22 cellular contexts compared by ENCODE assay signal in genomic region chr5:10228288-10228687, GRCh38.
"Had no signal": no experiment of that assay in that cellular context is flagged by ENCODE, and none has a peak within 500 bp of the region (broad histone marks: within the 10 kb centered on the region; RNA-seq: fewer than 3 reads in every experiment).

No MANE protein-coding gene starts in this region.

- H3K4me1 Mint-ChIP-seq: IgD-negative memory B cell had no signal

- H3K27me3 ChIP-seq: SJCRH30 had no signal

- H3K4me3 Mint-ChIP-seq: IgD-negative memory B cell had no signal

- H3K36me3 ChIP-seq: SJCRH30 had no signal

- H3K9me3 ChIP-seq: SJCRH30 had no signal

- H3K27me3 Mint-ChIP-seq: IgD-negative memory B cell had no signal

- H3K4me3 ChIP-seq: SJCRH30, SK-N-MC had no signal

- H3K27ac ChIP-seq: SJCRH30, SK-N-MC had no signal

- H3K4me1 ChIP-seq: SJCRH30 had no signal

- H3K27ac Mint-ChIP-seq: IgD-negative memory B cell had no signal

- ATAC-seq: Panc1, Right ventricle myocardium inferior had no signal

- DNase-seq: KBM-7, MV-4-11, NCI-H1048, NCI-H1105 treated with DMSO at 0.1 percent for 48 hours, NCI-H1417 treated with DMSO at 0.1 percent for 48 hours, NCI-H187, NCI-H2029, NCI-H2081 treated with DMSO at 0.1 percent for 48 hours, NCI-H2171, NCI-H226, NCI-H446, NCI-H510A, NCI-H524 treated with DMSO at 0.1 percent for 48 hours, NCI-H69, NCI-H774, PC-3, SHP77 treated with DMSO at 0.1 percent for 48 hours, SJCRH30 had no signal
